In the genomic region with DNA sequence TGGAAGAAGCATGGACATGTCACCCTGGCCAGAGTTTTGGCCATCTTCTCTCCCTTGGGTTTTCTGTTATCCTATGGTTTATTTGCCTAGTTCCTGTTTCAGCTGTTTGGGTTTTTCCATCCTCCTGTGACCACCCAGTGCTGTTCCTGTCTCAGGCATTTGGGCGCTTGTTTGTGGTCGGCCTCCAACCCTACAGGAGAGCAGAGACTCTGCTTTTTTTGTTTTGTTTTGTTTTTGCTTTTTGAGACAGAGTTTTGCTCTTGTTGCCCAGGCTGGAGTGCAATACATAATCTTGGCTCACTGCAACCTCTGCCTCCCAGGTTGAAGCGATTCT, we compare ENCODE assay signal across 1 cellular context.
TF ChIP-seq lines count a peak whose summit lies in the region.

No MANE protein-coding gene starts in this region.

TF ChIP-seq in GM12878, 131 proteins besides CTCF, POLR2A, EP300 and RAD21:
- TF ChIP-seq CHD1 (IDR thresholded peaks at IDR 0.05; ENCODE audit: low read depth, low read length): no peak
- TF ChIP-seq, protein P1, sequence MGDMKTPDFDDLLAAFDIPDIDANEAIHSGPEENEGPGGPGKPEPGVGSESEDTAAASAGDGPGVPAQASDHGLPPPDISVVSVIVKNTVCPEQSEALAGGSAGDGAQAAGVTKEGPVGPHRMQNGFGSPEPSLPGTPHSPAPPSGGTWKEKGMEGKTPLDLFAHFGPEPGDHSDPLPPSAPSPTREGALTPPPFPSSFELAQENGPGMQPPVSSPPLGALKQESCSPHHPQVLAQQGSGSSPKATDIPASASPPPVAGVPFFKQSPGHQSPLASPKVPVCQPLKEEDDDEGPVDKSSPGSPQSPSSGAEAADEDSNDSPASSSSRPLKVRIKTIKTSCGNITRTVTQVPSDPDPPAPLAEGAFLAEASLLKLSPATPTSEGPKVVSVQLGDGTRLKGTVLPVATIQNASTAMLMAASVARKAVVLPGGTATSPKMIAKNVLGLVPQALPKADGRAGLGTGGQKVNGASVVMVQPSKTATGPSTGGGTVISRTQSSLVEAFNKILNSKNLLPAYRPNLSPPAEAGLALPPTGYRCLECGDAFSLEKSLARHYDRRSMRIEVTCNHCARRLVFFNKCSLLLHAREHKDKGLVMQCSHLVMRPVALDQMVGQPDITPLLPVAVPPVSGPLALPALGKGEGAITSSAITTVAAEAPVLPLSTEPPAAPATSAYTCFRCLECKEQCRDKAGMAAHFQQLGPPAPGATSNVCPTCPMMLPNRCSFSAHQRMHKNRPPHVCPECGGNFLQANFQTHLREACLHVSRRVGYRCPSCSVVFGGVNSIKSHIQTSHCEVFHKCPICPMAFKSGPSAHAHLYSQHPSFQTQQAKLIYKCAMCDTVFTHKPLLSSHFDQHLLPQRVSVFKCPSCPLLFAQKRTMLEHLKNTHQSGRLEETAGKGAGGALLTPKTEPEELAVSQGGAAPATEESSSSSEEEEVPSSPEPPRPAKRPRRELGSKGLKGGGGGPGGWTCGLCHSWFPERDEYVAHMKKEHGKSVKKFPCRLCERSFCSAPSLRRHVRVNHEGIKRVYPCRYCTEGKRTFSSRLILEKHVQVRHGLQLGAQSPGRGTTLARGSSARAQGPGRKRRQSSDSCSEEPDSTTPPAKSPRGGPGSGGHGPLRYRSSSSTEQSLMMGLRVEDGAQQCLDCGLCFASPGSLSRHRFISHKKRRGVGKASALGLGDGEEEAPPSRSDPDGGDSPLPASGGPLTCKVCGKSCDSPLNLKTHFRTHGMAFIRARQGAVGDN (IDR thresholded peaks at IDR 0.05): no peak
- TF ChIP-seq SMC3 (IDR thresholded peaks at IDR 0.05; ENCODE audit: borderline replicate concordance, low read length): no peak
- 0 out of 2 replicates have a peak, but pooled peaks have one; percentile 12 for TF ChIP-seq RELB (IDR thresholded peaks at IDR 0.05; ENCODE audit: low read depth)
- no peak for TF ChIP-seq HDAC6 (IDR thresholded peaks at IDR 0.05; ENCODE audit: unreplicated experiment)
- TF ChIP-seq SPI1 (IDR thresholded peaks at IDR 0.05; ENCODE audit: borderline replicate concordance, insufficient read depth, low read depth, low read length): peak; percentile 6; the same call in 1 of the 2 replicates
- TF ChIP-seq CBX5 (IDR thresholded peaks at IDR 0.05; ENCODE audit: low read depth): no peak
- no peak for TF ChIP-seq IRF3 (IDR thresholded peaks at IDR 0.05)
- no peak for TF ChIP-seq NRF1 (conservative IDR thresholded peaks at IDR 0.05; ENCODE audit: low read depth, low read length)
- TF ChIP-seq MAX (IDR thresholded peaks at IDR 0.05; ENCODE audit: low read depth, low read length): no peak
- peak; percentile 24 to 68; a peak in 2 of 4 replicates for TF ChIP-seq IKZF2 (IDR thresholded peaks at IDR 0.05)
- TF ChIP-seq SRF (IDR thresholded peaks at IDR 0.05; ENCODE audit: low read depth in 2 of 2, low read length in 2 of 2): no peak
- no peak for TF ChIP-seq NBN (IDR thresholded peaks at IDR 0.05)
- TF ChIP-seq, protein P2, sequence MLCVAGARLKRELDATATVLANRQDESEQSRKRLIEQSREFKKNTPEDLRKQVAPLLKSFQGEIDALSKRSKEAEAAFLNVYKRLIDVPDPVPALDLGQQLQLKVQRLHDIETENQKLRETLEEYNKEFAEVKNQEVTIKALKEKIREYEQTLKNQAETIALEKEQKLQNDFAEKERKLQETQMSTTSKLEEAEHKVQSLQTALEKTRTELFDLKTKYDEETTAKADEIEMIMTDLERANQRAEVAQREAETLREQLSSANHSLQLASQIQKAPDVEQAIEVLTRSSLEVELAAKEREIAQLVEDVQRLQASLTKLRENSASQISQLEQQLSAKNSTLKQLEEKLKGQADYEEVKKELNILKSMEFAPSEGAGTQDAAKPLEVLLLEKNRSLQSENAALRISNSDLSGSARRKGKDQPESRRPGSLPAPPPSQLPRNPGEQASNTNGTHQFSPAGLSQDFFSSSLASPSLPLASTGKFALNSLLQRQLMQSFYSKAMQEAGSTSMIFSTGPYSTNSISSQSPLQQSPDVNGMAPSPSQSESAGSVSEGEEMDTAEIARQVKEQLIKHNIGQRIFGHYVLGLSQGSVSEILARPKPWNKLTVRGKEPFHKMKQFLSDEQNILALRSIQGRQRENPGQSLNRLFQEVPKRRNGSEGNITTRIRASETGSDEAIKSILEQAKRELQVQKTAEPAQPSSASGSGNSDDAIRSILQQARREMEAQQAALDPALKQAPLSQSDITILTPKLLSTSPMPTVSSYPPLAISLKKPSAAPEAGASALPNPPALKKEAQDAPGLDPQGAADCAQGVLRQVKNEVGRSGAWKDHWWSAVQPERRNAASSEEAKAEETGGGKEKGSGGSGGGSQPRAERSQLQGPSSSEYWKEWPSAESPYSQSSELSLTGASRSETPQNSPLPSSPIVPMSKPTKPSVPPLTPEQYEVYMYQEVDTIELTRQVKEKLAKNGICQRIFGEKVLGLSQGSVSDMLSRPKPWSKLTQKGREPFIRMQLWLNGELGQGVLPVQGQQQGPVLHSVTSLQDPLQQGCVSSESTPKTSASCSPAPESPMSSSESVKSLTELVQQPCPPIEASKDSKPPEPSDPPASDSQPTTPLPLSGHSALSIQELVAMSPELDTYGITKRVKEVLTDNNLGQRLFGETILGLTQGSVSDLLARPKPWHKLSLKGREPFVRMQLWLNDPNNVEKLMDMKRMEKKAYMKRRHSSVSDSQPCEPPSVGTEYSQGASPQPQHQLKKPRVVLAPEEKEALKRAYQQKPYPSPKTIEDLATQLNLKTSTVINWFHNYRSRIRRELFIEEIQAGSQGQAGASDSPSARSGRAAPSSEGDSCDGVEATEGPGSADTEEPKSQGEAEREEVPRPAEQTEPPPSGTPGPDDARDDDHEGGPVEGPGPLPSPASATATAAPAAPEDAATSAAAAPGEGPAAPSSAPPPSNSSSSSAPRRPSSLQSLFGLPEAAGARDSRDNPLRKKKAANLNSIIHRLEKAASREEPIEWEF (IDR thresholded peaks at IDR 0.05; ENCODE audit: insufficient replicate concordance, low read depth, low read length): no peak
- TF ChIP-seq STAT3 (IDR thresholded peaks at IDR 0.05; ENCODE audit: low read depth, low read length): no peak
- no peak for TF ChIP-seq ZBTB40 (IDR thresholded peaks at IDR 0.05; ENCODE audit: borderline replicate concordance)
- TF ChIP-seq CBFB (IDR thresholded peaks at IDR 0.05; ENCODE audit: low read depth): no peak
- TF ChIP-seq TCF3 (IDR thresholded peaks at IDR 0.05; ENCODE audit: borderline replicate concordance, insufficient read depth, low read depth, low read length): no peak
- TF ChIP-seq, protein P3, sequence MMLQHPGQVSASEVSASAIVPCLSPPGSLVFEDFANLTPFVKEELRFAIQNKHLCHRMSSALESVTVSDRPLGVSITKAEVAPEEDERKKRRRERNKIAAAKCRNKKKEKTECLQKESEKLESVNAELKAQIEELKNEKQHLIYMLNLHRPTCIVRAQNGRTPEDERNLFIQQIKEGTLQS (IDR thresholded peaks at IDR 0.05; ENCODE audit: borderline replicate concordance, extremely low read depth, low read depth, low read length): no peak
- TF ChIP-seq NR2C2 (IDR thresholded peaks at IDR 0.05; ENCODE audit: borderline replicate concordance, control insufficient read depth, insufficient read length, low read depth): no peak
- no peak for TF ChIP-seq NR2F1 (conservative IDR thresholded peaks at IDR 0.05)
- peak; percentile 50; the same call in 1 of the 2 replicates for TF ChIP-seq EED (IDR thresholded peaks at IDR 0.05; ENCODE audit: low read depth)
- TF ChIP-seq MEF2A (IDR thresholded peaks at IDR 0.05; ENCODE audit: insufficient read depth, low read depth, low read length): no peak
- TF ChIP-seq IKZF1 (conservative IDR thresholded peaks at IDR 0.05): peak; percentile 54
- no peak for TF ChIP-seq YBX1 (IDR thresholded peaks at IDR 0.05)
- TF ChIP-seq HCFC1 (IDR thresholded peaks at IDR 0.05; ENCODE audit: low read length): no peak
- TF ChIP-seq GABPA (IDR thresholded peaks at IDR 0.05; ENCODE audit: low read depth): no peak
- no peak for TF ChIP-seq KDM1A (IDR thresholded peaks at IDR 0.05; ENCODE audit: borderline replicate concordance)
- TF ChIP-seq RUNX3 (IDR thresholded peaks at IDR 0.05; ENCODE audit: low read length): peak; percentile 62
